In the genomic region with DNA sequence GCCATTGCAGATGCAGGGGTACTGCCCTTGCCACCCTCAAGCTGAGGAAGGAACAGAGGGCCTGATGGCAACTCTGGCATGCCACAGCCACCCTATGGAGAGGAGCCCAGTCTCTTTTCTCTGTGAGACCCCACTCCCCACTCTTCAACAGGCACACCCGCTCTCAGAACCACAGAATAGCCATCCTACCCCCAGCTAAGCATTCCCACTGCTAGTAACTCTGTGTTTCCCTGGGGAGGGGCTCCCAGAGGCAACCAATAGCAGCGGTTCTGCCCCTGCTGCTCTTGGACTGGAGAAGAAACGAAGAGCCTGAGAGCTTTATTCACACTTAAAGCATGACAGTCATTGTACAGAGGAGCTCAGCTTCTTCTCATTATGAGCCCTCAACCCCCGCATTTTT, we compare ENCODE assay signal across 20 cellular contexts. TPM values are rescaled to one million over a fixed set of nuclear protein-coding genes. Genes with fewer than 3 reads are reported as not detected.
A peak's percentile ranks its signal among the peaks of the same experiment; 100 is the strongest.
DNase-seq lines count a peak whose midpoint lies in the region; ATAC-seq and TF ChIP-seq lines count a peak whose summit lies in the region.
"Had no signal": no experiment of that assay in that cellular context is flagged by ENCODE, and none has a peak within 500 bp of the region (broad histone marks: within the 10 kb centered on the region; RNA-seq: fewer than 3 reads in every experiment).

No MANE protein-coding gene starts in this region.

- H3K4me3 Mint-ChIP-seq in endodermal cell (no peak overlapping the region), neural crest cell (no peak overlapping the region)
- H3K4me3 Mint-ChIP-seq: CD8-positive, alpha-beta T cell had no signal

- H3K27me3 Mint-ChIP-seq in endodermal cell (ENCODE audit: insufficient read depth) (no peaks in the 10 kb centered on the region), neural crest cell (ENCODE audit: low read depth) (no peaks in the 10 kb centered on the region)

- H3K36me3 Mint-ChIP-seq in endodermal cell (ENCODE audit: low read depth) (no peaks in the 10 kb centered on the region), neural crest cell (ENCODE audit: low read depth) (no peaks in the 10 kb centered on the region)
- H3K36me3 Mint-ChIP-seq: CD8-positive, alpha-beta T cell had no signal

- 83% methylated on average over 4 of the region's 4 CpGs for WGBS in HUES64
- WGBS in endodermal cell (ENCODE audit: insufficient coverage in 1 of 2, insufficient read length in 1 of 2), 2 experiments, result 82 to 90% methylated on average over 3 to 4 of the region's 4 CpGs

- H3K4me1 ChIP-seq in BLaER1 (peaks cover 18% of the 10 kb centered on the region), HUES64 (ENCODE audit: insufficient read depth, low read length) (peaks cover 46% of the 10 kb centered on the region), endodermal cell (ENCODE audit: control insufficient read depth, insufficient read depth, low read length) (peaks cover 4% of the 10 kb centered on the region)
- H3K4me1 ChIP-seq: BE2C had no signal

- DNase-seq in endodermal cell (peak; percentile 54), neural crest cell (ENCODE audit: low read depth, low spot score) (no peak), T-helper 2 cell (no peak), NCI-H510A (lab: John Stamatoyannopoulos, UW) (no peak)
- no peak for DNase-seq in activated effector memory CD4-positive, alpha-beta T cell treated with Interleukin-2 at 50 U/mL for 16 hours
- DNase-seq: 8988T; BE2C; CD8-positive, alpha-beta T cell; DMS79; GOT3; NCI-H1436; NCI-H2029; NCI-H2171; NCI-H446; OCI-M1; SIG-M5 had no signal

- H3K9me3 ChIP-seq in BLaER1 (peaks cover 15% of the 10 kb centered on the region; the same call in 1 of the 2 replicates), HUES64 (ENCODE audit: insufficient read depth, low read depth, low read length) (no peaks in the 10 kb centered on the region), endodermal cell (ENCODE audit: control insufficient read depth, low read length) (peaks cover 9% of the 10 kb centered on the region)
- H3K9me3 ChIP-seq: BE2C had no signal

- no peak for ATAC-seq in GM19395 (IDR thresholded peaks at IDR 0.05; ENCODE audit: unreplicated experiment)
- ATAC-seq: CD8-positive, alpha-beta T cell; K562 had no signal

- H3K4me1 Mint-ChIP-seq in endodermal cell (peaks cover 9% of the 10 kb centered on the region), neural crest cell (peaks cover 12% of the 10 kb centered on the region)

- 0 out of 2 replicates have a peak overlapping the region, but pooled peaks have one; percentile 43 for H3K4me2 ChIP-seq in BLaER1

- H3K36me3 ChIP-seq in BLaER1 (no peaks in the 10 kb centered on the region), HUES64 (ENCODE audit: insufficient read depth, low read length) (no peaks in the 10 kb centered on the region), endodermal cell (ENCODE audit: control insufficient read depth, insufficient read depth, low read length) (no peaks in the 10 kb centered on the region)
- H3K36me3 ChIP-seq: BE2C had no signal

- H3K4me3 ChIP-seq in BLaER1 (no peak overlapping the region), HUES64 (ENCODE audit: low read length) (no peak overlapping the region), endodermal cell (ENCODE audit: low read length) (no peak overlapping the region)
- H3K4me3 ChIP-seq: K562 had no signal

- peaks cover 67% of the 10 kb centered on the region for H4K20me1 ChIP-seq in BLaER1

- H3K9me3 Mint-ChIP-seq in endodermal cell (no peaks in the 10 kb centered on the region), neural crest cell (no peaks in the 10 kb centered on the region)
- H3K9me3 Mint-ChIP-seq: CD8-positive, alpha-beta T cell had no signal

- H3K27ac ChIP-seq in BLaER1 (no peak overlapping the region), HUES64 (ENCODE audit: low read depth, low read length) (peak overlapping the region; percentile 4; the same call in 1 of the 2 replicates), endodermal cell (ENCODE audit: low read depth, low read length) (no peak overlapping the region)

- H3K9ac ChIP-seq in BLaER1, result no peak overlapping the region
- H3K9ac ChIP-seq in HUES64 (ENCODE audit: low read depth, low read length), result no peak overlapping the region
- no peak overlapping the region for H3K9ac ChIP-seq in endodermal cell (ENCODE audit: extremely low read depth, low read length, poor library complexity, severe bottlenecking)

- H3K27me3 ChIP-seq in BLaER1, result no peaks in the 10 kb centered on the region
- no peaks in the 10 kb centered on the region for H3K27me3 ChIP-seq in HUES64 (ENCODE audit: insufficient read depth, low read length)
- H3K27me3 ChIP-seq in endodermal cell (ENCODE audit: control insufficient read depth, insufficient read depth, low read length, poor library complexity, severe bottlenecking), result no peaks in the 10 kb centered on the region
- H3K27me3 ChIP-seq: BE2C had no signal

- no peak for TF ChIP-seq CTCF in endodermal cell (conservative IDR thresholded peaks at IDR 0.05)
- TF ChIP-seq CTCF in neural crest cell (conservative IDR thresholded peaks at IDR 0.05), result no peak

- H3K27ac Mint-ChIP-seq in endodermal cell (peak overlapping the region; percentile 54), neural crest cell (ENCODE audit: unreplicated experiment) (peak overlapping the region; percentile 51)
- H3K27ac Mint-ChIP-seq: CD8-positive, alpha-beta T cell had no signal

RNA-seq across cellular contexts. Expression of a gene that starts 49.3 kb away (rescaled TPM):
- polyA plus RNA-seq in HUES64 (2013, experiment 1 of 2), result 19.0 TPM
- 19.6 TPM for polyA plus RNA-seq in HUES64 (2013, experiment 2 of 2)
- total RNA-seq in endodermal cell (10 to 100 TPM; 16.5 to 22.3 TPM), neural crest cell (35.5 and 36.0 TPM in 2 replicates)
- 29.4 TPM for polyA plus RNA-seq in endodermal cell (2013, experiment 1 of 2)
- 26.9 TPM for polyA plus RNA-seq in endodermal cell (2013, experiment 2 of 2)
